Comparison of ENCODE assay signal across 11 cellular contexts in the genomic region with DNA sequence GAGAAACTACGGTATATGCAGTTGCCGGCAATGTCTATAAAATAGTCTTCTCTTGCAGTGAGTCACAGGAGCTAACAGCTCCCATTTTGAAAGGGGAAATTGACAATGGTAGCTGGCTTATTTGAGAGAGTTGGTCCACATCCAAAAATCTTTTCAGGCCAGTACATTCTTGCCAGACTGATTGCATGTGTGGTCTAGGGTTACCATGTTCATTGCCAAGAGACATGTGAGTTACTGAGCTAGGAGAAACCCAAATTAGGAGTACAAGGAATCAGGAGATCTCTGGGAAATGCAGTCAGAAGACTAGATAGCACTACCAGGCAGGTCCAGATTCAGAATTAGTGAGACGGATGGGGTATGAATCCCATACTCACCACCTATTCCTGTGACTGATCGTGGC.
DNase-seq lines count a peak whose midpoint lies in the region; ATAC-seq, FAIRE-seq and TF ChIP-seq lines count a peak whose summit lies in the region.
"Had no signal": no experiment of that assay in that cellular context is flagged by ENCODE, and none has a peak within 500 bp of the region (broad histone marks: within the 10 kb centered on the region; RNA-seq: fewer than 3 reads in every experiment).

No MANE protein-coding gene starts in this region.

- no peaks in the 10 kb centered on the region for H3K27me3 Mint-ChIP-seq in chondrocyte (ENCODE audit: low read depth)
- H3K27me3 Mint-ChIP-seq in activated CD4-positive, alpha-beta memory T cell treated with anti-CD3 and anti-CD28 coated beads for 36 hours: peaks cover 3% of the 10 kb centered on the region

- H3K27ac Mint-ChIP-seq in chondrocyte (ENCODE audit: unreplicated experiment): peak overlapping the region; percentile 77
- no peak overlapping the region for H3K27ac Mint-ChIP-seq in activated CD4-positive, alpha-beta memory T cell treated with anti-CD3 and anti-CD28 coated beads for 36 hours
- H3K27ac Mint-ChIP-seq: activated CD4-positive, alpha-beta T cell treated with anti-CD3 and anti-CD28 coated beads, Interleukin-2, amount 10 ng/mL, durations not matched to agents 7 days and 5 days; activated naive CD4-positive, alpha-beta T cell treated with anti-CD3 and anti-CD28 coated beads, Interleukin-2, amount 50 U/mL, for 24 hours had no signal

- peaks cover 29% of the 10 kb centered on the region for H3K4me1 Mint-ChIP-seq in chondrocyte (ENCODE audit: low read depth)
- H3K4me1 Mint-ChIP-seq in activated CD4-positive, alpha-beta memory T cell treated with anti-CD3 and anti-CD28 coated beads for 36 hours (ENCODE audit: low read depth): no peaks in the 10 kb centered on the region
- H3K4me1 Mint-ChIP-seq: activated CD4-positive, alpha-beta T cell treated with anti-CD3 and anti-CD28 coated beads, Interleukin-2, amount 10 ng/mL, durations not matched to agents 7 days and 5 days; activated naive CD4-positive, alpha-beta T cell treated with anti-CD3 and anti-CD28 coated beads, Interleukin-2, amount 50 U/mL, for 24 hours had no signal

- intact Hi-C loops in activated CD4-positive, alpha-beta memory T cell treated with anti-CD3 and anti-CD28 coated beads for 36 hours (cut with micrococcal nuclease): no loop called here

- CTCF ChIA-PET in activated CD4-positive, alpha-beta memory T cell treated with anti-CD3 and anti-CD28 coated beads for 36 hours (lab: Charles Lee): no interaction called here

- no peak for TF ChIP-seq CTCF in chondrocyte (IDR thresholded peaks at IDR 0.05)

- DNase-seq in GM03348 (ENCODE audit: low spot score): peak; percentile 34
- peak; percentile 51 for DNase-seq in NCI-H2081 treated with DMSO at 0.1 percent for 48 hours (lab: John Stamatoyannopoulos, UW)
- no peak for DNase-seq in chondrocyte (ENCODE audit: low spot score)
- peak; percentile 42 for DNase-seq in renal cortical epithelial cell (ENCODE audit: low read depth)
- DNase-seq in activated CD4-positive, alpha-beta memory T cell treated with anti-CD3 and anti-CD28 coated beads for 36 hours: no peak
- no peak for DNase-seq in GM19239 (ENCODE audit: insufficient read length, low spot score)
- DNase-seq: activated CD4-positive, alpha-beta T cell treated with anti-CD3 and anti-CD28 coated beads, Interleukin-2, amount 10 ng/mL, durations not matched to agents 7 days and 5 days; DND-41 had no signal

- H3K9me3 Mint-ChIP-seq in chondrocyte (ENCODE audit: low read depth): no peaks in the 10 kb centered on the region
- no peaks in the 10 kb centered on the region for H3K9me3 Mint-ChIP-seq in activated CD4-positive, alpha-beta memory T cell treated with anti-CD3 and anti-CD28 coated beads for 36 hours
- H3K9me3 Mint-ChIP-seq: activated CD4-positive, alpha-beta T cell treated with anti-CD3 and anti-CD28 coated beads, Interleukin-2, amount 10 ng/mL, durations not matched to agents 7 days and 5 days; activated naive CD4-positive, alpha-beta T cell treated with anti-CD3 and anti-CD28 coated beads, Interleukin-2, amount 50 U/mL, for 24 hours had no signal

- POLR2A ChIA-PET in activated CD4-positive, alpha-beta memory T cell treated with anti-CD3 and anti-CD28 coated beads for 36 hours (lab: Charles Lee): no interaction called here

- no peak for FAIRE-seq in GM19239 (lab: Jason Lieb, UNC)

- no peak for ATAC-seq in HG03095 (IDR thresholded peaks at IDR 0.05; ENCODE audit: unreplicated experiment)
- no peak for ATAC-seq in GM21528 (IDR thresholded peaks at IDR 0.05; ENCODE audit: low FRiP score, unreplicated experiment)

- H3K4me3 Mint-ChIP-seq in chondrocyte (ENCODE audit: unreplicated experiment): no peak overlapping the region
- H3K4me3 Mint-ChIP-seq in activated CD4-positive, alpha-beta memory T cell treated with anti-CD3 and anti-CD28 coated beads for 36 hours: no peak overlapping the region
- H3K4me3 Mint-ChIP-seq: activated CD4-positive, alpha-beta T cell treated with anti-CD3 and anti-CD28 coated beads, Interleukin-2, amount 10 ng/mL, durations not matched to agents 7 days and 5 days; activated naive CD4-positive, alpha-beta T cell treated with anti-CD3 and anti-CD28 coated beads, Interleukin-2, amount 50 U/mL, for 24 hours had no signal

- no peaks in the 10 kb centered on the region for H3K36me3 Mint-ChIP-seq in chondrocyte (ENCODE audit: low read depth)
- H3K36me3 Mint-ChIP-seq in activated CD4-positive, alpha-beta memory T cell treated with anti-CD3 and anti-CD28 coated beads for 36 hours: no peaks in the 10 kb centered on the region
- H3K36me3 Mint-ChIP-seq: activated naive CD4-positive, alpha-beta T cell treated with anti-CD3 and anti-CD28 coated beads, Interleukin-2, amount 50 U/mL, for 24 hours had no signal

Comparison
In these comparisons a context has a peak if more than half of its experiments do, and no peak if none do; other contexts are left out.
1. DNase-seq: peak in GM03348 (single experiment), NCI-H2081 treated with DMSO at 0.1 percent for 48 hours (single experiment) and renal cortical epithelial cell (single experiment); none in chondrocyte (single experiment), activated CD4-positive, alpha-beta memory T cell treated with anti-CD3 and anti-CD28 coated beads for 36 hours (single experiment) and GM19239 (single experiment).